ENCODE assay signal across 8 cellular contexts in genomic region chr11:35138949-35139881, GRCh38. TPM values are rescaled to one million over a fixed set of nuclear protein-coding genes. Genes with fewer than 3 reads are reported as not detected.
DNase-seq lines count a peak whose midpoint lies in the region; ATAC-seq and TF ChIP-seq lines count a peak whose summit lies in the region.

CD44 (plus strand) TSS chr11:35139171; CDS start chr11:35139304, 133 bp downstream.

- H3K4me3 ChIP-seq in heart right ventricle: peak within 1 kb of the TSS; percentile 54 to 94 (median 76)

- ATAC-seq in GM18511 (IDR thresholded peaks at IDR 0.05; ENCODE audit: unreplicated experiment) (peak; percentile 57), HG03354 (IDR thresholded peaks at IDR 0.05; ENCODE audit: poor library complexity, severe bottlenecking, unreplicated experiment) (peak; percentile 57), heart right ventricle (peak; percentile 77 to 84 (median 81))
- peak; percentile 69 for ATAC-seq in activated naive CD8-positive, alpha-beta T cell treated with anti-CD3 and anti-CD28 coated beads, Interleukin-2, amount 10 ng/mL, durations not matched to agents 7 days and 5 days (ENCODE audit: low read depth)

- H3K9me3 Mint-ChIP-seq in activated naive CD8-positive, alpha-beta T cell treated with anti-CD3 and anti-CD28 coated beads, Interleukin-2, amount 10 ng/mL, durations not matched to agents 7 days and 5 days: no peaks in the 10 kb centered on the region

- DNase-seq in T follicular helper cell (ENCODE audit: low read depth) (peak; percentile 81), heart right ventricle (peak; percentile 55 to 65), pulmonary artery endothelial cell (ENCODE audit: low read depth, low spot score) (no peak), COR-L47 (lab: John Stamatoyannopoulos, UW) (no peak)
- DNase-seq in activated naive CD8-positive, alpha-beta T cell treated with anti-CD3 and anti-CD28 coated beads, Interleukin-2, amount 10 ng/mL, durations not matched to agents 7 days and 5 days: peak; percentile 70

- H3K9me3 ChIP-seq in heart right ventricle: no peaks in the 10 kb centered on the region

- H3K36me3 ChIP-seq in heart right ventricle: peaks cover 0 to 18% (median 0%) of the 10 kb centered on the region in 9 donors

- H3K4me3 Mint-ChIP-seq in activated naive CD8-positive, alpha-beta T cell treated with anti-CD3 and anti-CD28 coated beads, Interleukin-2, amount 10 ng/mL, durations not matched to agents 7 days and 5 days: peak within 1 kb of the TSS; percentile 93

- no peaks in the 10 kb centered on the region for H3K27me3 ChIP-seq in heart right ventricle

- H3K27ac Mint-ChIP-seq in activated naive CD8-positive, alpha-beta T cell treated with anti-CD3 and anti-CD28 coated beads, Interleukin-2, amount 10 ng/mL, durations not matched to agents 7 days and 5 days: peak within 1 kb of the TSS; percentile 84

- 1% methylated on average over 59 of the region's 59 CpGs for WGBS in heart right ventricle, 2 donors

- H3K27ac ChIP-seq in 22Rv1 (peak within 1 kb of the TSS; percentile 61), heart right ventricle (peak within 1 kb of the TSS; percentile 17 to 98 (median 84))

- H3K27me3 Mint-ChIP-seq in activated naive CD8-positive, alpha-beta T cell treated with anti-CD3 and anti-CD28 coated beads, Interleukin-2, amount 10 ng/mL, durations not matched to agents 7 days and 5 days: no peaks in the 10 kb centered on the region

- H3K4me1 Mint-ChIP-seq in activated naive CD8-positive, alpha-beta T cell treated with anti-CD3 and anti-CD28 coated beads, Interleukin-2, amount 10 ng/mL, durations not matched to agents 7 days and 5 days: peaks cover 48% of the 10 kb centered on the region

- POLR2A ChIA-PET in activated naive CD8-positive, alpha-beta T cell treated with anti-CD3 and anti-CD28 coated beads, Interleukin-2, amount 10 ng/mL, durations not matched to agents 7 days and 5 days (lab: Charles Lee): interaction anchor here (0.8 to 5.0 kb wide), 27 partner anchors 9 to 217 kb away, joined by 3 to 87 read pairs (median 6); no protein-coding TSS in a partner anchor

- peaks cover 12% of the 10 kb centered on the region for H3K36me3 Mint-ChIP-seq in activated naive CD8-positive, alpha-beta T cell treated with anti-CD3 and anti-CD28 coated beads, Interleukin-2, amount 10 ng/mL, durations not matched to agents 7 days and 5 days

- TF ChIP-seq CTCF in 22Rv1 (IDR thresholded peaks at IDR 0.05): no peak
- no peak for TF ChIP-seq CTCF in heart right ventricle (IDR thresholded peaks at IDR 0.05)

- intact Hi-C loops in heart right ventricle (cut with DNase I): loop anchor here in 2 of 10 donors (10.0 kb wide), 1 partner anchor 54 kb away; no protein-coding TSS in a partner anchor

- H3K4me1 ChIP-seq in heart right ventricle: peaks cover 0 to 58% (median 13%) of the 10 kb centered on the region in 9 donors

RNA-seq across cellular contexts. Expression of gene CD44, which starts in this region (rescaled TPM):
- 100 to 1,000 TPM; 551 to 555 TPM for total RNA-seq in activated naive CD8-positive, alpha-beta T cell treated with anti-CD3 and anti-CD28 coated beads, Interleukin-2, amount 10 ng/mL, durations not matched to agents 7 days and 5 days
- total RNA-seq in heart right ventricle (100 to 1,000 TPM in 1 of 10 donors, 10 to 100 TPM in 9; 18.9 to 104 (median 27.1) TPM), pulmonary artery endothelial cell (22.8 and 67.5 TPM in 2 replicates)
- polyA plus RNA-seq in heart right ventricle: 10 to 100 TPM in 1 of 2 donors, 1 to 10 TPM in 1; 7.0 to 18.8 TPM

Comparison
In these comparisons a context has a peak if more than half of its experiments do, and no peak if none do; other contexts are left out.
1. DNase-seq: peak in T follicular helper cell (single experiment), activated naive CD8-positive, alpha-beta T cell treated with anti-CD3 and anti-CD28 coated beads, Interleukin-2, amount 10 ng/mL, durations not matched to agents 7 days and 5 days (single experiment) and heart right ventricle (2 of 2); none in pulmonary artery endothelial cell (single experiment) and COR-L47 (single experiment).
2. Peak in every context shown above with its lines, with median percentiles within 50 percentile points of each other: ATAC-seq.